ENCODE assay signal across 25 cellular contexts in genomic region chr3:127212711-127213110, GRCh38. TPM values are rescaled to one million over a fixed set of nuclear protein-coding genes. Genes with fewer than 3 reads are reported as not detected.
DNase-seq lines count a peak whose midpoint lies in the region; ATAC-seq and TF ChIP-seq lines count a peak whose summit lies in the region.
"Had no signal": no experiment of that assay in that cellular context is flagged by ENCODE, and none has a peak within 500 bp of the region (broad histone marks: within the 10 kb centered on the region; RNA-seq: fewer than 3 reads in every experiment).

No MANE protein-coding gene starts in this region.

- 67% methylated on average over 5 of the region's 5 CpGs for WGBS in SK-N-SH (ENCODE audit: low lambda C conversion rate)

- H3F3A ChIP-seq in SK-N-SH (replicated peaks; ENCODE audit: insufficient read depth): peaks cover 19% of the 10 kb centered on the region

- H3K4me1 ChIP-seq in SK-N-SH (ENCODE audit: control insufficient read depth in 1 of 2, insufficient read depth in 2 of 2, low read depth in 1 of 2, low read length in 1 of 2): peaks cover 9 to 26% of the 10 kb centered on the region in 2 experiments; a peak in 2 of 4 replicates
- H3K4me1 ChIP-seq: SJSA1 had no signal

- H3K9ac ChIP-seq in SK-N-SH: no peak overlapping the region

- H3K27me3 Mint-ChIP-seq in neural crest cell (ENCODE audit: low read depth) (peaks cover 4% of the 10 kb centered on the region), type B pancreatic cell (peaks cover 22% of the 10 kb centered on the region)

- TF ChIP-seq RAD21 in SK-N-SH (IDR thresholded peaks at IDR 0.05; ENCODE audit: low read length): no peak

- no peaks in the 10 kb centered on the region for H3K9me3 ChIP-seq in SK-N-SH
- H3K9me3 ChIP-seq: SJSA1 had no signal

- POLR2A ChIA-PET in SK-N-SH (lab: Yijun Ruan, JAX): interaction anchor here (1.5 kb wide), 1 partner anchor 533 kb away, joined by 3 read pairs; no protein-coding TSS in a partner anchor

- H3K27ac ChIP-seq in SK-N-SH (ENCODE audit: low read depth in 2 of 2, low read length in 1 of 2): no peak overlapping the region
- H3K27ac ChIP-seq: 22Rv1, SJSA1 had no signal

- ATAC-seq in SK-N-SH treated with all-trans-retinoic acid at 6 μM for 48 hours: no peak

- TF ChIP-seq EP300 in SK-N-SH (IDR thresholded peaks at IDR 0.05; ENCODE audit: borderline replicate concordance in 1 of 2, low read depth in 1 of 2, low read length in 1 of 2): no peak

- H3K79me2 ChIP-seq in SK-N-SH (ENCODE audit: insufficient read depth): no peaks in the 10 kb centered on the region

- H3K9me3 Mint-ChIP-seq in neural crest cell (no peaks in the 10 kb centered on the region), type B pancreatic cell (no peaks in the 10 kb centered on the region)

- CTCF ChIA-PET in SK-N-SH (lab: Yijun Ruan, JAX): interaction anchor here (1.8 kb wide), 1 partner anchor 13 kb away, joined by 7 read pairs; no protein-coding TSS in a partner anchor

- H4K20me1 ChIP-seq in SK-N-SH (ENCODE audit: insufficient read depth): no peaks in the 10 kb centered on the region

- TF ChIP-seq CTCF in SK-N-SH (IDR thresholded peaks at IDR 0.05) (no peak), neural crest cell (conservative IDR thresholded peaks at IDR 0.05) (no peak), type B pancreatic cell (conservative IDR thresholded peaks at IDR 0.05) (no peak)

- no peak overlapping the region for H3K4me2 ChIP-seq in SK-N-SH

- H3K4me3 Mint-ChIP-seq in neural crest cell (no peak overlapping the region), type B pancreatic cell (no peak overlapping the region)
- H3K4me3 Mint-ChIP-seq: CD4-positive, alpha-beta memory T cell had no signal

- DNase-seq in SK-N-SH (no peak), ecto neural progenitor cell (ENCODE audit: low spot score) (peak; percentile 23), neural crest cell (ENCODE audit: low read depth, low spot score) (no peak), type B pancreatic cell (ENCODE audit: extremely low spot score, unreplicated experiment) (peak; percentile 42), AG08395 (ENCODE audit: low spot score) (no peak), HuH-7.5 (ENCODE audit: low spot score) (no peak)
- DNase-seq in stimulated activated CD4-positive, alpha-beta T cell treated with anti-CD3 and anti-CD28 coated beads, Interleukin-4, amount 100 ng/mL, for 24 hours: no peak
- DNase-seq: CD4-positive, alpha-beta memory T cell; COR-L47; DMS53; GOT3; HCEC 1CT; Kasumi-1; MG63; NCI-H1105 treated with DMSO at 0.1 percent for 48 hours; NCI-H2029 treated with DMSO at 0.1 percent for 48 hours; NCI-H2227 treated with DMSO at 0.1 percent for 48 hours; NCI-H526 treated with DMSO at 0.1 percent for 48 hours; Right ventricle myocardium superior; RPMI8226 had no signal

- no peak overlapping the region for H3K4me3 ChIP-seq in SK-N-SH (ENCODE audit: low read depth in 2 of 2, low read length in 1 of 2)
- H3K4me3 ChIP-seq: MG63, SJSA1 had no signal

- H3K36me3 Mint-ChIP-seq in neural crest cell (ENCODE audit: low read depth) (no peaks in the 10 kb centered on the region), type B pancreatic cell (no peaks in the 10 kb centered on the region)
- H3K36me3 Mint-ChIP-seq: CD4-positive, alpha-beta memory T cell had no signal

- no peaks in the 10 kb centered on the region for H3K9me2 ChIP-seq in SK-N-SH

- no peaks in the 10 kb centered on the region for H3K27me3 ChIP-seq in SK-N-SH (ENCODE audit: insufficient read depth)
- H3K27me3 ChIP-seq: MG63 had no signal

- H2AFZ ChIP-seq in SK-N-SH (ENCODE audit: low read depth): peak overlapping the region; percentile 42; the same call in 1 of the 2 replicates

- no peaks in the 10 kb centered on the region for H3K36me3 ChIP-seq in SK-N-SH (replicated peaks in 1 of 2; ENCODE audit: control insufficient read depth in 1 of 2, insufficient read depth in 2 of 2, low read length in 1 of 2)
- H3K36me3 ChIP-seq: MG63, SJSA1 had no signal

- H3K4me1 Mint-ChIP-seq in neural crest cell: peaks cover 15% of the 10 kb centered on the region
- no peaks in the 10 kb centered on the region for H3K4me1 Mint-ChIP-seq in type B pancreatic cell (ENCODE audit: unreplicated experiment)

- H3K27ac Mint-ChIP-seq in neural crest cell (ENCODE audit: unreplicated experiment): peak overlapping the region; percentile 22
- H3K27ac Mint-ChIP-seq in type B pancreatic cell: no peak overlapping the region
- H3K27ac Mint-ChIP-seq: CD4-positive, alpha-beta memory T cell had no signal

TF ChIP-seq in SK-N-SH, 30 proteins besides CTCF, POLR2A, EP300 and RAD21 (continues in another document):
- no peak for TF ChIP-seq RCOR1 (IDR thresholded peaks at IDR 0.05; ENCODE audit: low read length)
- TF ChIP-seq JUND (IDR thresholded peaks at IDR 0.05): no peak
- TF ChIP-seq, protein P1, sequence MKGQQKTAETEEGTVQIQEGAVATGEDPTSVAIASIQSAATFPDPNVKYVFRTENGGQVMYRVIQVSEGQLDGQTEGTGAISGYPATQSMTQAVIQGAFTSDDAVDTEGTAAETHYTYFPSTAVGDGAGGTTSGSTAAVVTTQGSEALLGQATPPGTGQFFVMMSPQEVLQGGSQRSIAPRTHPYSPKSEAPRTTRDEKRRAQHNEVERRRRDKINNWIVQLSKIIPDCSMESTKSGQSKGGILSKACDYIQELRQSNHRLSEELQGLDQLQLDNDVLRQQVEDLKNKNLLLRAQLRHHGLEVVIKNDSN (IDR thresholded peaks at IDR 0.05; ENCODE audit: borderline replicate concordance, low read depth): no peak
- no peak for TF ChIP-seq FOXJ3 (CRISPR knock-in tag; IDR thresholded peaks at IDR 0.05)
- no peak for TF ChIP-seq NFIC (IDR thresholded peaks at IDR 0.05; ENCODE audit: borderline replicate concordance)
- no peak for TF ChIP-seq GATA2 (CRISPR knock-in tag; IDR thresholded peaks at IDR 0.05)
- TF ChIP-seq POLR2AphosphoS5 (IDR thresholded peaks at IDR 0.05; ENCODE audit: low read depth, low read length): no peak
- no peak for TF ChIP-seq ELF1 (IDR thresholded peaks at IDR 0.05)
- TF ChIP-seq YY1 (IDR thresholded peaks at IDR 0.05; ENCODE audit: low read depth): no peak
- TF ChIP-seq RXRA (IDR thresholded peaks at IDR 0.05; ENCODE audit: borderline replicate concordance, low read depth): no peak
- TF ChIP-seq NRF1 (IDR thresholded peaks at IDR 0.05; ENCODE audit: low read depth, low read length): no peak
- TF ChIP-seq SIN3A (IDR thresholded peaks at IDR 0.05; ENCODE audit: borderline replicate concordance, low read depth, low read length): no peak
- TF ChIP-seq TEAD4 (IDR thresholded peaks at IDR 0.05; ENCODE audit: borderline replicate concordance, insufficient read depth): no peak
- TF ChIP-seq, protein P2, sequence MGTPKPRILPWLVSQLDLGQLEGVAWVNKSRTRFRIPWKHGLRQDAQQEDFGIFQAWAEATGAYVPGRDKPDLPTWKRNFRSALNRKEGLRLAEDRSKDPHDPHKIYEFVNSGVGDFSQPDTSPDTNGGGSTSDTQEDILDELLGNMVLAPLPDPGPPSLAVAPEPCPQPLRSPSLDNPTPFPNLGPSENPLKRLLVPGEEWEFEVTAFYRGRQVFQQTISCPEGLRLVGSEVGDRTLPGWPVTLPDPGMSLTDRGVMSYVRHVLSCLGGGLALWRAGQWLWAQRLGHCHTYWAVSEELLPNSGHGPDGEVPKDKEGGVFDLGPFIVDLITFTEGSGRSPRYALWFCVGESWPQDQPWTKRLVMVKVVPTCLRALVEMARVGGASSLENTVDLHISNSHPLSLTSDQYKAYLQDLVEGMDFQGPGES (IDR thresholded peaks at IDR 0.05; ENCODE audit: low read depth, low read length): no peak

TF ChIP-seq in SK-N-SH treated with all-trans-retinoic acid at 6 μM for 48 hours, 23 proteins besides CTCF, POLR2A, EP300 and RAD21 (continues in another document):
- TF ChIP-seq ZFP3 (CRISPR knock-in tag; IDR thresholded peaks at IDR 0.05) (no peak), CSDC2 (CRISPR knock-in tag; IDR thresholded peaks at IDR 0.05) (no peak), ISL1 (CRISPR knock-in tag; IDR thresholded peaks at IDR 0.05) (no peak), RARB (CRISPR knock-in tag; IDR thresholded peaks at IDR 0.05) (no peak)
- TF ChIP-seq, protein P3, sequence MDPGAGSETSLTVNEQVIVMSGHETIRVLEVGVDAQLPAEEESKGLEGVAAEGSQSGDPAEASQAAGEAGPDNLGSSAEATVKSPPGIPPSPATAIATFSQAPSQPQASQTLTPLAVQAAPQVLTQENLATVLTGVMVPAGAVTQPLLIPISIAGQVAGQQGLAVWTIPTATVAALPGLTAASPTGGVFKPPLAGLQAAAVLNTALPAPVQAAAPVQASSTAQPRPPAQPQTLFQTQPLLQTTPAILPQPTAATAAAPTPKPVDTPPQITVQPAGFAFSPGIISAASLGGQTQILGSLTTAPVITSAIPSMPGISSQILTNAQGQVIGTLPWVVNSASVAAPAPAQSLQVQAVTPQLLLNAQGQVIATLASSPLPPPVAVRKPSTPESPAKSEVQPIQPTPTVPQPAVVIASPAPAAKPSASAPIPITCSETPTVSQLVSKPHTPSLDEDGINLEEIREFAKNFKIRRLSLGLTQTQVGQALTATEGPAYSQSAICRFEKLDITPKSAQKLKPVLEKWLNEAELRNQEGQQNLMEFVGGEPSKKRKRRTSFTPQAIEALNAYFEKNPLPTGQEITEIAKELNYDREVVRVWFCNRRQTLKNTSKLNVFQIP (CRISPR knock-in tag; IDR thresholded peaks at IDR 0.05; ENCODE audit: borderline replicate concordance, low read depth): no peak

RNA-seq across cellular contexts. Expression of gene PRR23E, which starts 19.8 kb away (rescaled TPM):
- not detected in 2 replicates for polyA plus RNA-seq in SK-N-SH (2012; rRNA removed)
- not detected in 2 replicates for polyA plus RNA-seq in SK-N-SH (2012; cell fraction: cytosol; rRNA removed)
- polyA plus RNA-seq in SK-N-SH (2012; cell fraction: nucleus; rRNA removed): not detected in 2 replicates
- not detected in 2 replicates for total RNA-seq in neural crest cell
- not detected in 2 replicates for total RNA-seq in type B pancreatic cell (ENCODE audit: low replicate concordance)
- total RNA-seq: CD4-positive, alpha-beta memory T cell; NCI-H460; Right ventricle myocardium superior; SJSA1 had no signal
- polyA plus RNA-seq: BJ; CD4-positive, alpha-beta memory T cell had no signal

Comparison
In these comparisons a context has a peak if more than half of its experiments do, and no peak if none do; other contexts are left out.
1. DNase-seq: peak in ecto neural progenitor cell (single experiment) and type B pancreatic cell (single experiment); none in SK-N-SH (single experiment), neural crest cell (single experiment), AG08395 (single experiment), stimulated activated CD4-positive, alpha-beta T cell treated with anti-CD3 and anti-CD28 coated beads, Interleukin-4, amount 100 ng/mL, for 24 hours (single experiment) and HuH-7.5 (single experiment).